ENCODE assay signal across 35 cellular contexts in genomic region chr14:83297361-83297760, GRCh38.
"Had no signal": no experiment of that assay in that cellular context is flagged by ENCODE, and none has a peak within 500 bp of the region (broad histone marks: within the 10 kb centered on the region; RNA-seq: fewer than 3 reads in every experiment).

No MANE protein-coding gene starts in this region.

- ATAC-seq: activated CD8-positive, alpha-beta T cell treated with anti-CD3 and anti-CD28 coated beads for 36 hours; activated naive CD4-positive, alpha-beta T cell treated with anti-CD3 and anti-CD28 coated beads, Interleukin-2, amount 50 U/mL, for 72 hours; activated T-cell treated with anti-CD3 and anti-CD28 coated beads, Interleukin-2, amount 50 U/mL, for 4 hours; activated T-cell treated with anti-CD3 and anti-CD28 coated beads, Interleukin-2, amount 50 U/mL, for 72 hours; activated T-helper 17 cell treated with anti-CD3 and anti-CD28 coated beads, Interleukin-2, amount 50 U/mL, for 72 hours; body of pancreas had no signal

- H3K36me3 ChIP-seq: adrenal gland, brain microvascular endothelial cell, breast epithelium, cardiac muscle cell had no signal

- H3K4me1 ChIP-seq: adrenal gland, body of pancreas, breast epithelium had no signal

- H3K4me3 ChIP-seq: adrenal gland, body of pancreas, breast epithelium, cardiac muscle cell had no signal

- H3K27ac ChIP-seq: adrenal gland, body of pancreas, brain microvascular endothelial cell, breast epithelium, cardiac muscle cell, VCaP had no signal

- FAIRE-seq: astrocyte, TTC549 had no signal

- H3K9me3 ChIP-seq: adrenal gland, body of pancreas, breast epithelium had no signal

- H3K27me3 ChIP-seq: adrenal gland, body of pancreas, brain microvascular endothelial cell, breast epithelium, cardiac muscle cell had no signal

- DNase-seq: activated B cell treated with CpG ODN at 0.5 μM for 24 hours; activated CD4-positive, alpha-beta memory T cell treated with anti-CD3 and anti-CD28 coated beads for 36 hours; activated CD4-positive, alpha-beta T cell treated with anti-CD3 and anti-CD28 coated beads for 4 hours; activated CD4-positive, alpha-beta T cell treated with anti-CD3 and anti-CD28 coated beads, Interleukin-2, amount 10 ng/mL, durations not matched to agents 24 days and 14 days; activated CD4-positive, alpha-beta T cell treated with anti-CD3 and anti-CD28 coated beads, Interleukin-2, amount 50 U/mL, for 1 hour; activated CD4-positive, alpha-beta T cell treated with anti-CD3 and anti-CD28 coated beads, Interleukin-2, amount 50 U/mL, for 4 hours; activated CD4-positive, CD25-positive, alpha-beta regulatory T cell treated with anti-CD3 and anti-CD28 coated beads, Interleukin-2, amount 50 U/mL, for 72 hours; activated CD8-positive, alpha-beta memory T cell treated with anti-CD3 and anti-CD28 coated beads, Interleukin-2, amount 50 U/mL, for 4 hours; activated CD8-positive, alpha-beta T cell treated with anti-CD3 and anti-CD28 coated beads for 36 hours; activated effector memory CD4-positive, alpha-beta T cell treated with anti-CD3 and anti-CD28 coated beads, Interleukin-2, amount 50 U/mL, for 16 hours; activated gamma-delta T cell treated with Interleukin-2 at 50 U/mL for 16 hours; activated naive CD4-positive, alpha-beta T cell; activated naive CD4-positive, alpha-beta T cell treated with anti-CD3 and anti-CD28 coated beads for 36 hours; activated naive CD4-positive, alpha-beta T cell treated with anti-CD3 and anti-CD28 coated beads, Interleukin-2, amount 50 U/mL, for 16 hours; activated naive CD8-positive, alpha-beta T cell treated with anti-CD3 and anti-CD28 coated beads for 36 hours; activated T-cell treated with anti-CD3 and anti-CD28 coated beads for 4 hours; activated T-cell treated with anti-CD3 and anti-CD28 coated beads, Interleukin-2, amount 50 U/mL, for 1 hour; activated T-cell treated with anti-CD3 and anti-CD28 coated beads, Interleukin-2, amount 50 U/mL, for 4 hours; activated T-cell treated with anti-CD3 and anti-CD28 coated beads, Interleukin-2, amount 50 U/mL, for 72 hours; adrenal gland; amniotic stem cell; aorta; body of pancreas; brain microvascular endothelial cell; caudate nucleus; cerebellar nuclear complex; T-helper 2 cell; T-helper 9 cell had no signal
